Comparison of ENCODE assay signal across 8 cellular contexts in genomic region chr4:100190643-100191600, GRCh38. TPM values are rescaled to one million over a fixed set of nuclear protein-coding genes. Genes with fewer than 3 reads are reported as not detected.
DNase-seq lines count a peak whose midpoint lies in the region; FAIRE-seq and TF ChIP-seq lines count a peak whose summit lies in the region.

No MANE protein-coding gene starts in this region.

- no peak overlapping the region for H3K4ac ChIP-seq in mesendoderm (ENCODE audit: low read depth, low read length)

- no peak overlapping the region for H2BK15ac ChIP-seq in mesendoderm (replicated peaks; ENCODE audit: low read depth)

- peak overlapping the region; percentile 55 to 68 for H3K4me3 ChIP-seq in duodenal mucosa (ENCODE audit: low read depth in 1 of 2, low read length in 2 of 2)
- H3K4me3 ChIP-seq in mesendoderm (ENCODE audit: low read length) = peak overlapping the region; percentile 45
- H3K4me3 ChIP-seq in uterus = peak overlapping the region; percentile 62 to 72

- H3K27me3 ChIP-seq in duodenal mucosa (ENCODE audit: control insufficient read depth in 1 of 2, insufficient read depth in 2 of 2, low read length in 2 of 2) = peaks cover 18 to 26% of the 10 kb centered on the region in 2 donors
- no peaks in the 10 kb centered on the region for H3K27me3 ChIP-seq in mesendoderm (ENCODE audit: insufficient read depth, low read length, poor library complexity)
- H3K27me3 ChIP-seq in uterus = no peaks in the 10 kb centered on the region

- H4K5ac ChIP-seq in mesendoderm (ENCODE audit: low read length) = no peak overlapping the region

- H3K9me3 ChIP-seq in duodenal mucosa (ENCODE audit: control insufficient read depth in 1 of 2, low read length in 2 of 2) = no peaks in the 10 kb centered on the region
- no peaks in the 10 kb centered on the region for H3K9me3 ChIP-seq in uterus

- CTCF ChIA-PET in GM10248 (lab: Yijun Ruan, JAX) = no interaction called here

- peak; percentile 55 for DNase-seq in COLO668 (lab: John Stamatoyannopoulos, UW; ENCODE audit: unreplicated experiment)
- DNase-seq in NCI-H1092 (lab: John Stamatoyannopoulos, UW) = peak; percentile 3
- peak; percentile 51 for DNase-seq in mesendoderm
- peak; percentile 12 to 17 for DNase-seq in uterus
- DNase-seq in RCC 7860 (ENCODE audit: low spot score) = no peak
- DNase-seq in GM10248 (ENCODE audit: extremely low spot score) = no peak
- no peak for DNase-seq in stimulated activated CD4-positive, alpha-beta T cell treated with anti-CD3 and anti-CD28 coated beads, Interleukin-1b, Interleukin-23, amount 100 ng/mL, for 48 hours

- no peak overlapping the region for H4K8ac ChIP-seq in mesendoderm (ENCODE audit: low read depth, low read length)

- TF ChIP-seq POLR2A in uterus (IDR thresholded peaks at IDR 0.05) = no peak

- no peak overlapping the region for H3K27ac ChIP-seq in duodenal mucosa (ENCODE audit: low read depth, low read length)
- H3K27ac ChIP-seq in mesendoderm (ENCODE audit: low read depth, low read length) = no peak overlapping the region
- H3K27ac ChIP-seq in uterus = peak overlapping the region; percentile 19 to 34

- no peak overlapping the region for H2AK5ac ChIP-seq in mesendoderm (ENCODE audit: low read length)

- no peak overlapping the region for H2BK120ac ChIP-seq in mesendoderm (ENCODE audit: low read depth, low read length)

- H3K79me1 ChIP-seq in mesendoderm (ENCODE audit: low read length) = no peaks in the 10 kb centered on the region

- no peaks in the 10 kb centered on the region for H3K79me2 ChIP-seq in mesendoderm (ENCODE audit: control insufficient read depth, insufficient read depth, low read length)

- FAIRE-seq in RCC 7860 (lab: Jason Lieb, UNC) = no peak

- H3K56ac ChIP-seq in mesendoderm (ENCODE audit: low read length) = peak overlapping the region; percentile 66

- TF ChIP-seq CTCF in uterus (IDR thresholded peaks at IDR 0.05) (no peak), GM10248 (IDR thresholded peaks at IDR 0.05; ENCODE audit: control extremely low read depth, extremely low read depth, low read depth, missing control alignments) (no peak)

- POLR2A ChIA-PET in GM10248 (lab: Yijun Ruan, JAX) = no interaction called here

- no peak overlapping the region for H2BK5ac ChIP-seq in mesendoderm (ENCODE audit: low read length)

- H3K36me3 ChIP-seq in duodenal mucosa (ENCODE audit: control insufficient read depth in 1 of 2, insufficient read depth in 2 of 2, low read length in 2 of 2) = no peaks in the 10 kb centered on the region
- H3K36me3 ChIP-seq in mesendoderm (ENCODE audit: control insufficient read depth, insufficient read depth, low read length) = no peaks in the 10 kb centered on the region
- H3K36me3 ChIP-seq in uterus = no peaks in the 10 kb centered on the region

- peak overlapping the region; percentile 96 for H3K4me2 ChIP-seq in mesendoderm (ENCODE audit: low read length)

- intact Hi-C loops in uterus (cut with DNase I; ENCODE audit: low total_unique reads) = no loop called here

- no peak overlapping the region for H3K23ac ChIP-seq in mesendoderm (ENCODE audit: low read length)

- no peak overlapping the region for H3K9ac ChIP-seq in duodenal mucosa (ENCODE audit: low read depth in 1 of 2, low read length in 2 of 2)
- peak overlapping the region; percentile 32 for H3K9ac ChIP-seq in mesendoderm (ENCODE audit: low read length)

- WGBS in mesendoderm (ENCODE audit: extremely low coverage, insufficient coverage, low lambda C conversion rate) = no CpG with 5 or more reads among the region's 37 CpGs

- no peak overlapping the region for H3K18ac ChIP-seq in mesendoderm (ENCODE audit: low read length)

- H3K4me1 ChIP-seq in duodenal mucosa (ENCODE audit: control insufficient read depth in 1 of 2, insufficient read depth in 2 of 2, low read length in 2 of 2) = peaks cover 0 to 8% of the 10 kb centered on the region in 2 donors
- peaks cover 2% of the 10 kb centered on the region for H3K4me1 ChIP-seq in mesendoderm (ENCODE audit: control insufficient read depth, low read depth, low read length)
- no peaks in the 10 kb centered on the region for H3K4me1 ChIP-seq in uterus

RNA-seq across cellular contexts. Expression of gene DDIT4L, which starts 0.7 kb away (rescaled TPM):
- polyA plus RNA-seq in mesendoderm (2013, experiment 1 of 2) = 1.00 TPM
- polyA plus RNA-seq in mesendoderm (2013, experiment 2 of 2) = 1.2 TPM
- total RNA-seq in uterus = 10 to 100 TPM in 1 of 4 donors, 1 to 10 TPM in 2, not detected in 1; 1.4 to 10.2 (median 2.1) TPM

Comparison
In these comparisons a context has a peak if more than half of its experiments do, and no peak if none do; other contexts are left out.
1. DNase-seq: peak in COLO668 (single experiment), NCI-H1092 (single experiment), mesendoderm (single experiment) and uterus (2 of 2); none in RCC 7860 (single experiment), GM10248 (single experiment) and stimulated activated CD4-positive, alpha-beta T cell treated with anti-CD3 and anti-CD28 coated beads, Interleukin-1b, Interleukin-23, amount 100 ng/mL, for 48 hours (single experiment).
2. H3K27ac ChIP-seq: peak in uterus (2 of 2); none in duodenal mucosa (single experiment) and mesendoderm (single experiment).
3. Peak in every context shown above with its lines, with median percentiles within 50 percentile points of each other: H3K4me3 ChIP-seq.